In genomic region chr10:11024596-11024995, GRCh38 we compare ENCODE assay signal across 1 cellular context.
TF ChIP-seq lines count a peak whose summit lies in the region.

No MANE protein-coding gene starts in this region.

TF ChIP-seq in HEK293, 187 proteins besides CTCF, POLR2A, EP300 and RAD21 (continued from another document):
- no peak for TF ChIP-seq ZNF843 (tag by site-specific recombination; IDR thresholded peaks at IDR 0.05)
- peak; percentile 38 for TF ChIP-seq SP2 (tag by site-specific recombination; IDR thresholded peaks at IDR 0.05)
- no peak for TF ChIP-seq YY2 (tag by site-specific recombination; IDR thresholded peaks at IDR 0.05)
- TF ChIP-seq ZSCAN18 (tag by site-specific recombination; IDR thresholded peaks at IDR 0.05), result no peak
- TF ChIP-seq ZBTB7A (tag by site-specific recombination; IDR thresholded peaks at IDR 0.05; ENCODE audit: low read depth), result no peak
- TF ChIP-seq ZNF169 (tag by site-specific recombination; IDR thresholded peaks at IDR 0.05), result no peak
- TF ChIP-seq, protein P1, sequence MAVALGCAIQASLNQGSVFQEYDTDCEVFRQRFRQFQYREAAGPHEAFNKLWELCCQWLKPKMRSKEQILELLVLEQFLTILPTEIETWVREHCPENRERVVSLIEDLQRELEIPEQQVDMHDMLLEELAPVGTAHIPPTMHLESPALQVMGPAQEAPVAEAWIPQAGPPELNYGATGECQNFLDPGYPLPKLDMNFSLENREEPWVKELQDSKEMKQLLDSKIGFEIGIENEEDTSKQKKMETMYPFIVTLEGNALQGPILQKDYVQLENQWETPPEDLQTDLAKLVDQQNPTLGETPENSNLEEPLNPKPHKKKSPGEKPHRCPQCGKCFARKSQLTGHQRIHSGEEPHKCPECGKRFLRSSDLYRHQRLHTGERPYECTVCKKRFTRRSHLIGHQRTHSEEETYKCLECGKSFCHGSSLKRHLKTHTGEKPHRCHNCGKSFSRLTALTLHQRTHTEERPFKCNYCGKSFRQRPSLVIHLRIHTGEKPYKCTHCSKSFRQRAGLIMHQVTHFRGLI (tag by site-specific recombination; IDR thresholded peaks at IDR 0.05), result no peak
- no peak for TF ChIP-seq MZF1 (tag by site-specific recombination; IDR thresholded peaks at IDR 0.05; ENCODE audit: borderline replicate concordance)
- 0 out of 2 replicates have a peak, but pooled peaks have one; percentile 11 for TF ChIP-seq ZNF629 (tag by site-specific recombination; IDR thresholded peaks at IDR 0.05)
- no peak for TF ChIP-seq ZNF518A (tag by site-specific recombination; conservative IDR thresholded peaks at IDR 0.05; ENCODE audit: low read depth)
- TF ChIP-seq ZNF747 (tag by site-specific recombination; IDR thresholded peaks at IDR 0.05), result no peak
- TF ChIP-seq ZNF600 (tag by site-specific recombination; IDR thresholded peaks at IDR 0.05), result no peak
- TF ChIP-seq ZNF214 (tag by site-specific recombination; IDR thresholded peaks at IDR 0.05; ENCODE audit: borderline replicate concordance), result no peak
- TF ChIP-seq SP7 (tag by site-specific recombination; IDR thresholded peaks at IDR 0.05), result peak; percentile 17; the same call in 1 of the 2 replicates
